Comparison of ENCODE assay signal across 1 cellular context in the genomic region with DNA sequence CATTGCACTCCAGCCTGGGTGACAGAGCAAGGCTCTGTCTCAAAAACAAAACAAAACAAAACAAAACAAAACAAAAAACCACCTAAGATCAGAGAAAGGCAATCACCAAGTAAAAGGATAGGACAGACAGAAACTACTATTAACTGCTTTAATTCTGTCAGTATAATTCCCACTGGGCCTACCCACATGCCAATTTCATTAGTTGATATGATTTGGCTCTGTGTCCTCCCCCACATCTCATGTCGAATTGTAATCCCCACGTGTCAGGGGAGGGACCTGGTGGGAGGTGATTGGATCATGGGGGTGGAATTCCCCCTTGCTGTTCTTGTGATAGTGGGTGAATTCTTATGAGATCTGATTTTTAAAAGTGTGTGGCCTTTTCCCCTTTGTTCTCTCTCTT.
TF ChIP-seq lines count a peak whose summit lies in the region.

No MANE protein-coding gene starts in this region.

TF ChIP-seq in K562, 482 proteins besides CTCF, POLR2A, EP300 and RAD21 (continued from another document):
- 0 out of 2 replicates have a peak, but pooled peaks have one; percentile 25 for TF ChIP-seq VEZF1 (CRISPR knock-in tag; IDR thresholded peaks at IDR 0.05)
- TF ChIP-seq SMAD2 (IDR thresholded peaks at IDR 0.05; ENCODE audit: low read depth, low read length): no peak
- TF ChIP-seq ZNF384 (IDR thresholded peaks at IDR 0.05; ENCODE audit: low read depth, low read length): no peak
